ENCODE assay signal across 18 cellular contexts in genomic region chr1:104746994-104747393, GRCh38.
DNase-seq lines count a peak whose midpoint lies in the region; ATAC-seq, FAIRE-seq and TF ChIP-seq lines count a peak whose summit lies in the region.
"Had no signal": no experiment of that assay in that cellular context is flagged by ENCODE, and none has a peak within 500 bp of the region (broad histone marks: within the 10 kb centered on the region; RNA-seq: fewer than 3 reads in every experiment).

No MANE protein-coding gene starts in this region.

- ATAC-seq in GM19452 (IDR thresholded peaks at IDR 0.05; ENCODE audit: unreplicated experiment) (peak; percentile 81), HG02763 (IDR thresholded peaks at IDR 0.05; ENCODE audit: unreplicated experiment) (peak; percentile 50), HG03432 (IDR thresholded peaks at IDR 0.05; ENCODE audit: unreplicated experiment) (peak; percentile 78), foreskin keratinocyte (no peak)
- ATAC-seq in activated CD8-positive, alpha-beta memory T cell treated with anti-CD3 and anti-CD28 coated beads, Interleukin-2, amount 10 ng/mL, durations not matched to agents 7 days and 5 days: no peak
- ATAC-seq: heart right ventricle, right lobe of liver had no signal

- no peak for DNase-seq in GM18507 (ENCODE audit: extremely low spot score, insufficient read length, low read depth)
- DNase-seq in AG08396 (ENCODE audit: low spot score): no peak
- no peak for DNase-seq in DMS114 treated with DMSO at 0.1 percent for 48 hours (lab: John Stamatoyannopoulos, UW; ENCODE audit: unreplicated experiment)
- DNase-seq in activated CD8-positive, alpha-beta memory T cell treated with anti-CD3 and anti-CD28 coated beads, Interleukin-2, amount 10 ng/mL, durations not matched to agents 7 days and 5 days: no peak
- no peak for DNase-seq in foreskin keratinocyte
- DNase-seq: activated CD8-positive, alpha-beta memory T cell treated with anti-CD3 and anti-CD28 coated beads, Interleukin-2, amount 50 U/mL, for 4 hours; activated naive CD4-positive, alpha-beta T cell treated with anti-CD3 and anti-CD28 coated beads for 36 hours; dermis blood vessel endothelial cell; heart right ventricle; midbrain; NCI-H1930; right lobe of liver had no signal

- no peak overlapping the region for H3K27ac Mint-ChIP-seq in activated CD8-positive, alpha-beta memory T cell treated with anti-CD3 and anti-CD28 coated beads, Interleukin-2, amount 10 ng/mL, durations not matched to agents 7 days and 5 days
- H3K27ac Mint-ChIP-seq: activated naive CD4-positive, alpha-beta T cell treated with anti-CD3 and anti-CD28 coated beads for 36 hours; T-helper 1 cell treated with Interleukin-12 subunit alpha and Interleukin-12 subunit beta and Interleukin-4 antibody, amounts not matched to agents 30 μg/mL and 1 μg/mL, for 36 hours had no signal

- peaks cover 5% of the 10 kb centered on the region for H3K9me3 Mint-ChIP-seq in activated CD8-positive, alpha-beta memory T cell treated with anti-CD3 and anti-CD28 coated beads, Interleukin-2, amount 10 ng/mL, durations not matched to agents 7 days and 5 days (ENCODE audit: low read depth)

- H3K4me3 Mint-ChIP-seq in activated CD8-positive, alpha-beta memory T cell treated with anti-CD3 and anti-CD28 coated beads, Interleukin-2, amount 10 ng/mL, durations not matched to agents 7 days and 5 days: no peak overlapping the region
- H3K4me3 Mint-ChIP-seq: activated naive CD4-positive, alpha-beta T cell treated with anti-CD3 and anti-CD28 coated beads for 36 hours; T-helper 1 cell treated with Interleukin-12 subunit alpha and Interleukin-12 subunit beta and Interleukin-4 antibody, amounts not matched to agents 30 μg/mL and 1 μg/mL, for 36 hours had no signal

- TF ChIP-seq CTCF in foreskin keratinocyte (conservative IDR thresholded peaks at IDR 0.05): no peak

- H3K27me3 Mint-ChIP-seq in activated CD8-positive, alpha-beta memory T cell treated with anti-CD3 and anti-CD28 coated beads, Interleukin-2, amount 10 ng/mL, durations not matched to agents 7 days and 5 days: no peaks in the 10 kb centered on the region

- CTCF ChIA-PET in activated CD8-positive, alpha-beta memory T cell treated with anti-CD3 and anti-CD28 coated beads, Interleukin-2, amount 10 ng/mL, durations not matched to agents 7 days and 5 days (lab: Charles Lee): no interaction called here

- no peaks in the 10 kb centered on the region for H3K4me1 Mint-ChIP-seq in activated CD8-positive, alpha-beta memory T cell treated with anti-CD3 and anti-CD28 coated beads, Interleukin-2, amount 10 ng/mL, durations not matched to agents 7 days and 5 days

- no peaks in the 10 kb centered on the region for H3K27me3 ChIP-seq in foreskin keratinocyte
- H3K27me3 ChIP-seq: esophagus muscularis mucosa, heart right ventricle, right lobe of liver had no signal

- H3K4me1 ChIP-seq in foreskin keratinocyte: no peaks in the 10 kb centered on the region
- H3K4me1 ChIP-seq: esophagus muscularis mucosa, heart right ventricle, right lobe of liver had no signal

- no peaks in the 10 kb centered on the region for H3K36me3 Mint-ChIP-seq in activated CD8-positive, alpha-beta memory T cell treated with anti-CD3 and anti-CD28 coated beads, Interleukin-2, amount 10 ng/mL, durations not matched to agents 7 days and 5 days

- no peak overlapping the region for H3K27ac ChIP-seq in foreskin keratinocyte
- H3K27ac ChIP-seq: esophagus muscularis mucosa, heart right ventricle, right lobe of liver had no signal

- FAIRE-seq in GM18507 (lab: Jason Lieb, UNC): peak; percentile 62
- FAIRE-seq: keratinocyte had no signal

Comparison
In these comparisons a context has a peak if more than half of its experiments do, and no peak if none do; other contexts are left out.
1. ATAC-seq: peak in GM19452 (single experiment), HG02763 (single experiment) and HG03432 (single experiment); none in activated CD8-positive, alpha-beta memory T cell treated with anti-CD3 and anti-CD28 coated beads, Interleukin-2, amount 10 ng/mL, durations not matched to agents 7 days and 5 days (single experiment) and foreskin keratinocyte (single experiment).